In genomic region chr17:17237026-17237799, GRCh38 we compare ENCODE assay signal across 9 cellular contexts.
A peak's percentile ranks its signal among the peaks of the same experiment; 100 is the strongest.
DNase-seq lines count a peak whose midpoint lies in the region; ATAC-seq, FAIRE-seq and TF ChIP-seq lines count a peak whose summit lies in the region.
"Had no signal": no experiment of that assay in that cellular context is flagged by ENCODE, and none has a peak within 500 bp of the region (broad histone marks: within the 10 kb centered on the region; RNA-seq: fewer than 3 reads in every experiment).

Gene FLCN (minus strand): TSS chr17:17237168. CDS start chr17:17228137, 9,031 bp downstream.

- peak; percentile 87 for TF ChIP-seq POLR2A in GM18951 (IDR thresholded peaks at IDR 0.05; ENCODE audit: extremely low read depth, insufficient read depth, insufficient read length)

- peak; percentile 62 for DNase-seq in AG09309 (ENCODE audit: low read depth)
- DNase-seq in NCI-H345 (lab: John Stamatoyannopoulos, UW), result peak; percentile 80
- DNase-seq in activated CD4-positive, CD25-positive, alpha-beta regulatory T cell treated with anti-CD3 and anti-CD28 coated beads, Interleukin-2, amount 50 U/mL, for 16 hours (ENCODE audit: low read depth, low spot score), result peak; percentile 81
- peak; percentile 88 for DNase-seq in central memory CD4-positive, alpha-beta T cell
- DNase-seq in stimulated activated CD4-positive, alpha-beta T cell treated with anti-CD3 and anti-CD28 coated beads, Interleukin-12 subunit alpha, Interleukin-12 subunit beta, amount 100 ng/mL, for 24 hours (ENCODE audit: low read depth in 2 of 2), result peak; percentile 79 to 86

- peak; percentile 84 for ATAC-seq in HG03175 (IDR thresholded peaks at IDR 0.05; ENCODE audit: unreplicated experiment)

- no peak for TF ChIP-seq CTCF in AG09309 (IDR thresholded peaks at IDR 0.05; ENCODE audit: control insufficient read depth, insufficient read depth, low read depth, low read length, missing control alignments)

- in situ Hi-C loops in GM18951 (cut with MboI; ENCODE audit: low sequenced_read_pairs, unreplicated experiment), result no loop called here

- peak within 1 kb of the TSS; percentile 99 for H3K4me3 ChIP-seq in AG09309 (ENCODE audit: control insufficient read depth, low read depth, low read length)

- FAIRE-seq in islet of Langerhans (lab: Jason Lieb, UNC), result peak; percentile 82
- FAIRE-seq: colon had no signal

Comparison
In these comparisons a context has a peak if more than half of its experiments do, and no peak if none do; other contexts are left out.
1. Peak in every context shown above with its lines: DNase-seq, ATAC-seq and H3K4me3 ChIP-seq.